1 cellular context compared by ENCODE assay signal in genomic region chr7:134528749-134529148, GRCh38.
TF ChIP-seq lines count a peak whose summit lies in the region.

No MANE protein-coding gene starts in this region.

TF ChIP-seq in HepG2, 621 proteins besides CTCF, POLR2A, EP300 and RAD21:
- peak; percentile 62 for TF ChIP-seq RBFOX2 (IDR thresholded peaks at IDR 0.05; ENCODE audit: low read depth, low read length)
- TF ChIP-seq AHDC1 (CRISPR knock-in tag; IDR thresholded peaks at IDR 0.05; ENCODE audit: borderline replicate concordance) = no peak
